8 cellular contexts compared by ENCODE assay signal in genomic region chr10:42782446-42783180, GRCh38. TPM values are rescaled to one million over a fixed set of nuclear protein-coding genes. Genes with fewer than 3 reads are reported as not detected.
DNase-seq lines count a peak whose midpoint lies in the region; ATAC-seq, FAIRE-seq and TF ChIP-seq lines count a peak whose summit lies in the region.

BMS1 (plus strand) TSS chr10:42782795; CDS start chr10:42784395, 1,600 bp downstream.

- no peaks in the 10 kb centered on the region for H3K9me3 Mint-ChIP-seq in activated naive CD8-positive, alpha-beta T cell treated with anti-CD3 and anti-CD28 coated beads, Interleukin-2, amount 50 U/mL, for 24 hours

- H3K4me1 ChIP-seq in pancreas (peaks cover 0 to 8% (median 8%) of the 10 kb centered on the region in 3 donors), thyroid gland (peaks cover 0 to 5% of the 10 kb centered on the region in 2 donors)

- no peaks in the 10 kb centered on the region for H3K27me3 Mint-ChIP-seq in activated naive CD8-positive, alpha-beta T cell treated with anti-CD3 and anti-CD28 coated beads, Interleukin-2, amount 50 U/mL, for 24 hours

- peaks cover 25% of the 10 kb centered on the region for H3K36me3 Mint-ChIP-seq in activated naive CD8-positive, alpha-beta T cell treated with anti-CD3 and anti-CD28 coated beads, Interleukin-2, amount 50 U/mL, for 24 hours (ENCODE audit: low read depth)

- intact Hi-C loops in Right ventricle myocardium superior (cut with DNase I) = no loop called here
- intact Hi-C loops in pancreas (cut with DNase I) = no loop called here
- intact Hi-C loops in thyroid gland (cut with DNase I) = no loop called here

- peak within 1 kb of the TSS; percentile 75 to 95 (median 89) for H3K27ac ChIP-seq in pancreas
- H3K27ac ChIP-seq in thyroid gland = peak within 1 kb of the TSS; percentile 81 to 95 (median 87)

- H3K4me3 Mint-ChIP-seq in activated naive CD8-positive, alpha-beta T cell treated with anti-CD3 and anti-CD28 coated beads, Interleukin-2, amount 50 U/mL, for 24 hours = peak within 1 kb of the TSS; percentile 100

- H3K27ac Mint-ChIP-seq in activated naive CD8-positive, alpha-beta T cell treated with anti-CD3 and anti-CD28 coated beads, Interleukin-2, amount 50 U/mL, for 24 hours = peak within 1 kb of the TSS; percentile 99

- FAIRE-seq in GM12892 (lab: Jason Lieb, UNC) (peak; percentile 73), pancreas (lab: Jason Lieb, UNC) (no peak)

- WGBS in pancreas, 2 donors = 0 to 1% methylated on average over 60 of the region's 60 CpGs
- 0 to 1% methylated on average over 7 to 52 of the region's 60 CpGs for WGBS in thyroid gland, 2 donors

- ATAC-seq in HG02840 (IDR thresholded peaks at IDR 0.05; ENCODE audit: low FRiP score, unreplicated experiment) = peak; percentile 96
- ATAC-seq in activated naive CD8-positive, alpha-beta T cell treated with anti-CD3 and anti-CD28 coated beads, Interleukin-2, amount 50 U/mL, for 24 hours = peak; percentile 91
- peak; percentile 99 for ATAC-seq in Right ventricle myocardium superior (ENCODE audit: poor library complexity)
- ATAC-seq in pancreas = peak; percentile 95 to 98 (median 96)

- no peaks in the 10 kb centered on the region for H3K9me3 ChIP-seq in pancreas
- no peaks in the 10 kb centered on the region for H3K9me3 ChIP-seq in thyroid gland

- H3K4me3 ChIP-seq in pancreas = peak within 1 kb of the TSS; percentile 54 to 65 (median 58)
- peak within 1 kb of the TSS; percentile 37 to 66 (median 49) for H3K4me3 ChIP-seq in thyroid gland (replicated peaks in 1 of 3)

- TF ChIP-seq POLR2A in GM12892 (IDR thresholded peaks at IDR 0.05; ENCODE audit: low read depth, low read length) = peak; percentile 95
- TF ChIP-seq POLR2A in thyroid gland (IDR thresholded peaks at IDR 0.05) = peak; percentile 7 to 80

- H3K4me1 Mint-ChIP-seq in activated naive CD8-positive, alpha-beta T cell treated with anti-CD3 and anti-CD28 coated beads, Interleukin-2, amount 50 U/mL, for 24 hours = peaks cover 32% of the 10 kb centered on the region

- DNase-seq in GM12892 (ENCODE audit: insufficient read length) (peak; percentile 75), NCI-H1436 (lab: John Stamatoyannopoulos, UW) (peak; percentile 82), SW480 (ENCODE audit: low spot score) (peak; percentile 89), Right ventricle myocardium superior (peak; percentile 91), pancreas (peak; percentile 82 to 94 (median 89)), thyroid gland (peak; percentile 88 to 89)
- peak; percentile 85 for DNase-seq in activated naive CD8-positive, alpha-beta T cell treated with anti-CD3 and anti-CD28 coated beads, Interleukin-2, amount 50 U/mL, for 24 hours

- no peak for TF ChIP-seq CTCF in pancreas (IDR thresholded peaks at IDR 0.05)
- no peak for TF ChIP-seq CTCF in thyroid gland (IDR thresholded peaks at IDR 0.05)

- H3K27me3 ChIP-seq in pancreas = no peaks in the 10 kb centered on the region
- no peaks in the 10 kb centered on the region for H3K27me3 ChIP-seq in thyroid gland

- peaks cover 5 to 20% (median 16%) of the 10 kb centered on the region in 3 donors for H3K36me3 ChIP-seq in pancreas
- H3K36me3 ChIP-seq in thyroid gland = peaks cover 24 to 28% of the 10 kb centered on the region in 2 donors

RNA-seq across cellular contexts. Expression of gene BMS1, which starts in this region (rescaled TPM):
- polyA plus RNA-seq in GM12892 (2012; ENCODE audit: missing spikeins) = 14.0 TPM
- total RNA-seq in Right ventricle myocardium superior (13.4 TPM), pancreas (1 to 10 TPM; 4.1 to 7.7 (median 6.9) TPM), thyroid gland (10 to 100 TPM; 12.6 to 19.1 (median 15.8) TPM)
- polyA plus RNA-seq in pancreas = 1 to 10 TPM; 5.1 to 9.3 TPM

Comparison
In these comparisons a context has a peak if more than half of its experiments do, and no peak if none do; other contexts are left out.
1. Peak in every context shown above with its lines: DNase-seq, ATAC-seq, H3K4me3 ChIP-seq and H3K27ac ChIP-seq.